In genomic region chr16:81806696-81807095, GRCh38 we compare ENCODE assay signal across 1 cellular context.
TF ChIP-seq lines count a peak whose summit lies in the region.

No MANE protein-coding gene starts in this region.

TF ChIP-seq in GM12878, 131 proteins besides CTCF, POLR2A, EP300 and RAD21:
- peak; percentile 55 for TF ChIP-seq USF1 (IDR thresholded peaks at IDR 0.05; ENCODE audit: borderline replicate concordance, extremely low read length, insufficient read depth, low read depth, low read length)
- TF ChIP-seq GABPA (IDR thresholded peaks at IDR 0.05; ENCODE audit: low read depth): no peak
- no peak for TF ChIP-seq SUZ12 (IDR thresholded peaks at IDR 0.05; ENCODE audit: unreplicated experiment)
